In genomic region chr4:155489261-155489660, GRCh38 we compare ENCODE assay signal across 16 cellular contexts.
DNase-seq lines count a peak whose midpoint lies in the region; ATAC-seq and TF ChIP-seq lines count a peak whose summit lies in the region.
"Had no signal": no experiment of that assay in that cellular context is flagged by ENCODE, and none has a peak within 500 bp of the region (broad histone marks: within the 10 kb centered on the region; RNA-seq: fewer than 3 reads in every experiment).

No MANE protein-coding gene starts in this region.

- H3K9me3 ChIP-seq in Karpas-422 (ENCODE audit: low read length) (no peaks in the 10 kb centered on the region), mesenchymal stem cell (ENCODE audit: control insufficient read depth, low read length) (no peaks in the 10 kb centered on the region), gastrocnemius medialis (no peaks in the 10 kb centered on the region)

- in situ Hi-C loops in gastrocnemius medialis (cut with MboI; ENCODE audit: low sequenced_read_pairs in 4 of 4): no loop called here

- peak overlapping the region; percentile 4; the same call in 1 of the 2 replicates for H2AFZ ChIP-seq in Karpas-422 (ENCODE audit: low read length)
- H2AFZ ChIP-seq in mesenchymal stem cell (ENCODE audit: low read depth, low read length): no peak overlapping the region
- H2AFZ ChIP-seq: GM23248 had no signal

- no peak overlapping the region for H3K4me3 ChIP-seq in Karpas-422 (ENCODE audit: low read length)
- no peak overlapping the region for H3K4me3 ChIP-seq in fibroblast of mammary gland (ENCODE audit: control insufficient read depth, low read depth, low read length)
- H3K4me3 ChIP-seq in mesenchymal stem cell (ENCODE audit: insufficient read depth in 1 of 2, low read depth in 1 of 2, low read length in 2 of 2): no peak overlapping the region
- no peak overlapping the region for H3K4me3 ChIP-seq in gastrocnemius medialis
- H3K4me3 ChIP-seq: GM23248 had no signal

- intact Hi-C loops in gastrocnemius medialis (cut with DNase I; ENCODE audit: low total_unique reads): no loop called here

- no peak overlapping the region for H3K14ac ChIP-seq in mesenchymal stem cell (ENCODE audit: low read length in 2 of 2)

- H3K9ac ChIP-seq in Karpas-422 (ENCODE audit: low read length) (no peak overlapping the region), mesenchymal stem cell (ENCODE audit: low read length) (no peak overlapping the region)
- H3K9ac ChIP-seq: GM23248 had no signal

- H3K23ac ChIP-seq in mesenchymal stem cell (ENCODE audit: low read length in 2 of 2): no peak overlapping the region

- peaks cover 47% of the 10 kb centered on the region for H3K4me1 ChIP-seq in Karpas-422 (ENCODE audit: low read length)
- no peaks in the 10 kb centered on the region for H3K4me1 ChIP-seq in mesenchymal stem cell (ENCODE audit: control insufficient read depth, insufficient read depth, low read depth, low read length)
- H3K4me1 ChIP-seq in gastrocnemius medialis: no peaks in the 10 kb centered on the region

- H3K79me1 ChIP-seq in mesenchymal stem cell (replicated peaks; ENCODE audit: low read length, poor library complexity, severe bottlenecking): no peaks in the 10 kb centered on the region

- 81% methylated on average over 3 of the region's 3 CpGs for WGBS in mesenchymal stem cell

- no peak overlapping the region for H3K4ac ChIP-seq in mesenchymal stem cell (ENCODE audit: low read depth in 1 of 2, low read length in 2 of 2)

- H4K91ac ChIP-seq in mesenchymal stem cell (ENCODE audit: low read length): no peak overlapping the region

- no peak for TF ChIP-seq POLR2A in gastrocnemius medialis (IDR thresholded peaks at IDR 0.05)

- no peak overlapping the region for H3K18ac ChIP-seq in mesenchymal stem cell (ENCODE audit: low read depth in 1 of 2, low read length in 2 of 2)

- no peak overlapping the region for H2BK120ac ChIP-seq in mesenchymal stem cell (ENCODE audit: low read depth, low read length)

- H2BK12ac ChIP-seq in mesenchymal stem cell (ENCODE audit: low read length in 2 of 2): no peak overlapping the region

- no peaks in the 10 kb centered on the region for H4K20me1 ChIP-seq in Karpas-422 (ENCODE audit: insufficient read depth, low read depth, low read length)

- H4K8ac ChIP-seq in mesenchymal stem cell (ENCODE audit: low read length): no peak overlapping the region

- no peak for TF ChIP-seq CTCF in fibroblast of mammary gland (conservative IDR thresholded peaks at IDR 0.05; ENCODE audit: control insufficient read depth, insufficient read depth, low read depth, low read length)
- no peak for TF ChIP-seq CTCF in gastrocnemius medialis (IDR thresholded peaks at IDR 0.05 in 4 of 5, conservative IDR thresholded peaks at IDR 0.05 in 1 of 5)

- H3K9me2 ChIP-seq in Karpas-422 (replicated peaks; ENCODE audit: insufficient read depth, low read length): no peaks in the 10 kb centered on the region

- H3K36me3 ChIP-seq in Karpas-422 (ENCODE audit: insufficient read depth, low read length) (no peaks in the 10 kb centered on the region; the same call in 1 of the 2 replicates), mesenchymal stem cell (ENCODE audit: control insufficient read depth in 1 of 2, insufficient read depth in 2 of 2, low read depth in 1 of 2, low read length in 2 of 2) (no peaks in the 10 kb centered on the region), gastrocnemius medialis (no peaks in the 10 kb centered on the region)

- no peak for ATAC-seq in gastrocnemius medialis
- ATAC-seq: HCT116 had no signal

- H2BK5ac ChIP-seq in mesenchymal stem cell (ENCODE audit: low read depth, low read length, poor library complexity, severe bottlenecking): no peak overlapping the region

- no peaks in the 10 kb centered on the region for H3K79me2 ChIP-seq in Karpas-422 (ENCODE audit: low read length)

- H3K27ac ChIP-seq in Karpas-422 (ENCODE audit: low read length) (no peak overlapping the region), mesenchymal stem cell (ENCODE audit: low read length, poor library complexity, severe bottlenecking) (no peak overlapping the region), gastrocnemius medialis (no peak overlapping the region)
- H3K27ac ChIP-seq: GM23248 had no signal

- H3K27me3 ChIP-seq in Karpas-422 (ENCODE audit: low read length) (no peaks in the 10 kb centered on the region), mesenchymal stem cell (ENCODE audit: control insufficient read depth in 1 of 2, insufficient read depth in 1 of 2, low read length in 2 of 2) (no peaks in the 10 kb centered on the region), gastrocnemius medialis (no peaks in the 10 kb centered on the region)

- H2BK15ac ChIP-seq in mesenchymal stem cell (ENCODE audit: low read depth, poor library complexity, severe bottlenecking): no peak overlapping the region

- no peak overlapping the region for H3K4me2 ChIP-seq in Karpas-422 (ENCODE audit: low read depth, low read length, poor library complexity, severe bottlenecking)
- no peak overlapping the region for H3K4me2 ChIP-seq in mesenchymal stem cell (ENCODE audit: low read length, poor library complexity, severe bottlenecking)

- DNase-seq in Karpas-422 (no peak), fibroblast of mammary gland (ENCODE audit: low read depth) (peak; percentile 6), mesenchymal stem cell (peak; percentile 42), gastrocnemius medialis (no peak)
- no peak for DNase-seq in activated CD4-positive, alpha-beta T cell treated with anti-CD3 and anti-CD28 coated beads, Interleukin-2, amount 50 U/mL, for 48 hours
- DNase-seq in central memory CD4-positive, alpha-beta T cell: no peak
- DNase-seq: C1 segment of cervical spinal cord; Calu3; CD4-positive, alpha-beta memory T cell; COR-L47; DMS53; DMS79 treated with DMSO at 0.1 percent for 48 hours; GF-D8; GM23248; H7 had no signal

- H2AK5ac ChIP-seq in mesenchymal stem cell (ENCODE audit: low read length, severe bottlenecking): no peak overlapping the region

Comparison
In these comparisons a context has a peak if more than half of its experiments do, and no peak if none do; other contexts are left out.
1. DNase-seq: peak in fibroblast of mammary gland (single experiment) and mesenchymal stem cell (single experiment); none in Karpas-422 (single experiment), gastrocnemius medialis (0 of 2), activated CD4-positive, alpha-beta T cell treated with anti-CD3 and anti-CD28 coated beads, Interleukin-2, amount 50 U/mL, for 48 hours (0 of 2) and central memory CD4-positive, alpha-beta T cell (single experiment).